Comparison of ENCODE assay signal across 27 cellular contexts in the genomic region with DNA sequence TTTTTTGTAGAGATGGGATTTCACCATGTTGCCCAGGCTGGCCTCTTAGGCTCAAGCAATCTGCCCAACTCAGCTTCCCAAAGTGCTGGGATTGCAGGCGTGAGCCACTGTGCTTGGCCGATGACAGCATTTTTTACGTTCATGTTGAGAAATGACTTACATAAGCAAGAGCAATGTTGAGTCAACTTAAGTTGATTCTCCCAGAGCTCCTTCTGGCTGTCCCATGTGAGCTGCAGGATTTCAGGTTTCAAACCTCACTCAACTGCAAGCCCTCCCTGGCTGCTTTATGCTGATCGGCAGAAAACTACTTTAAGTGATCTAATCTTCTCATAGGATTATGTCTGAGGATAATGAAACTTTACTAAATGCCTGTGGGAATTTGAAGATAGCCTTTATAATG.
"Had no signal": no experiment of that assay in that cellular context is flagged by ENCODE, and none has a peak within 500 bp of the region (broad histone marks: within the 10 kb centered on the region; RNA-seq: fewer than 3 reads in every experiment).

No MANE protein-coding gene starts in this region.

- H3K4me2 ChIP-seq: KMS-11 had no signal

- H3K27ac ChIP-seq: KMS-11, VCaP had no signal

- ATAC-seq: activated CD4-positive, alpha-beta T cell treated with anti-CD3 and anti-CD28 coated beads for 36 hours; activated T-helper 17 cell treated with anti-CD3 and anti-CD28 coated beads, Interleukin-2, amount 50 U/mL, for 72 hours; PC-3; T-helper 17 cell had no signal

- H3K27me3 Mint-ChIP-seq: activated naive CD4-positive, alpha-beta T cell treated with anti-CD3 and anti-CD28 coated beads, Interleukin-2, amount 10 ng/mL, durations not matched to agents 7 days and 5 days had no signal

- H3K4me1 Mint-ChIP-seq: activated CD4-positive, alpha-beta memory T cell treated with anti-CD3 and anti-CD28 coated beads, Interleukin-2, amount 10 ng/mL, durations not matched to agents 7 days and 5 days; activated CD4-positive, alpha-beta T cell treated with anti-CD3 and anti-CD28 coated beads for 36 hours; activated naive CD4-positive, alpha-beta T cell treated with anti-CD3 and anti-CD28 coated beads, Interleukin-2, amount 10 ng/mL, durations not matched to agents 7 days and 5 days; activated naive CD8-positive, alpha-beta T cell treated with anti-CD3 and anti-CD28 coated beads for 36 hours; activated T-helper 17 cell treated with anti-CD3 and anti-CD28 coated beads, Interleukin-2, amount 50 U/mL, for 72 hours had no signal

- H3K4me3 Mint-ChIP-seq: activated CD4-positive, alpha-beta memory T cell treated with anti-CD3 and anti-CD28 coated beads, Interleukin-2, amount 10 ng/mL, durations not matched to agents 7 days and 5 days; activated CD4-positive, alpha-beta T cell treated with anti-CD3 and anti-CD28 coated beads for 36 hours; activated naive CD4-positive, alpha-beta T cell treated with anti-CD3 and anti-CD28 coated beads, Interleukin-2, amount 10 ng/mL, durations not matched to agents 7 days and 5 days; activated naive CD8-positive, alpha-beta T cell treated with anti-CD3 and anti-CD28 coated beads for 36 hours; activated T-helper 17 cell treated with anti-CD3 and anti-CD28 coated beads, Interleukin-2, amount 50 U/mL, for 72 hours; T-helper 17 cell had no signal

- H3K9ac ChIP-seq: KMS-11 had no signal

- H3K27ac Mint-ChIP-seq: activated CD4-positive, alpha-beta memory T cell treated with anti-CD3 and anti-CD28 coated beads, Interleukin-2, amount 10 ng/mL, durations not matched to agents 7 days and 5 days; activated CD4-positive, alpha-beta T cell treated with anti-CD3 and anti-CD28 coated beads for 36 hours; activated naive CD4-positive, alpha-beta T cell treated with anti-CD3 and anti-CD28 coated beads, Interleukin-2, amount 10 ng/mL, durations not matched to agents 7 days and 5 days; activated naive CD8-positive, alpha-beta T cell treated with anti-CD3 and anti-CD28 coated beads for 36 hours; activated T-helper 17 cell treated with anti-CD3 and anti-CD28 coated beads, Interleukin-2, amount 50 U/mL, for 72 hours; T-helper 17 cell had no signal

- H3K36me3 Mint-ChIP-seq: activated naive CD4-positive, alpha-beta T cell treated with anti-CD3 and anti-CD28 coated beads, Interleukin-2, amount 10 ng/mL, durations not matched to agents 7 days and 5 days; activated naive CD8-positive, alpha-beta T cell treated with anti-CD3 and anti-CD28 coated beads for 36 hours had no signal

- H3K9me3 Mint-ChIP-seq: activated CD4-positive, alpha-beta memory T cell treated with anti-CD3 and anti-CD28 coated beads, Interleukin-2, amount 10 ng/mL, durations not matched to agents 7 days and 5 days; activated naive CD4-positive, alpha-beta T cell treated with anti-CD3 and anti-CD28 coated beads, Interleukin-2, amount 10 ng/mL, durations not matched to agents 7 days and 5 days; activated naive CD8-positive, alpha-beta T cell treated with anti-CD3 and anti-CD28 coated beads for 36 hours; activated T-helper 17 cell treated with anti-CD3 and anti-CD28 coated beads, Interleukin-2, amount 50 U/mL, for 72 hours had no signal

- DNase-seq: activated CD4-positive, alpha-beta memory T cell treated with anti-CD3 and anti-CD28 coated beads, Interleukin-2, amount 10 ng/mL, durations not matched to agents 7 days and 5 days; activated CD4-positive, alpha-beta T cell treated with anti-CD3 and anti-CD28 coated beads for 36 hours; activated CD4-positive, alpha-beta T cell treated with anti-CD3 and anti-CD28 coated beads, Interleukin-2, amount 50 U/mL, for 1 hour; activated gamma-delta T cell treated with Interleukin-2 at 50 U/mL for 16 hours; activated naive CD4-positive, alpha-beta T cell treated with anti-CD3 and anti-CD28 coated beads, Interleukin-2, amount 10 ng/mL, durations not matched to agents 7 days and 5 days; activated naive CD8-positive, alpha-beta T cell treated with anti-CD3 and anti-CD28 coated beads for 36 hours; activated T-cell treated with anti-CD3 and anti-CD28 coated beads for 4 hours; activated T-cell treated with anti-CD3 and anti-CD28 coated beads, Interleukin-2, amount 50 U/mL, for 48 hours; anterior cingulate cortex; caudate nucleus; MV-4-11; NCI-H1092 treated with DMSO at 0.1 percent for 48 hours; NCI-H1417 treated with DMSO at 0.1 percent for 48 hours; NCI-H1694; NCI-H2029; NCI-H2107; NCI-H2171 treated with DMSO at 0.1 percent for 48 hours; NCI-H345; NCI-H510A; NCI-H526 treated with DMSO at 0.1 percent for 48 hours; PC-3; SIG-M5; T-helper 17 cell; T-helper 9 cell had no signal
